8 cellular contexts compared by ENCODE assay signal in the genomic region with DNA sequence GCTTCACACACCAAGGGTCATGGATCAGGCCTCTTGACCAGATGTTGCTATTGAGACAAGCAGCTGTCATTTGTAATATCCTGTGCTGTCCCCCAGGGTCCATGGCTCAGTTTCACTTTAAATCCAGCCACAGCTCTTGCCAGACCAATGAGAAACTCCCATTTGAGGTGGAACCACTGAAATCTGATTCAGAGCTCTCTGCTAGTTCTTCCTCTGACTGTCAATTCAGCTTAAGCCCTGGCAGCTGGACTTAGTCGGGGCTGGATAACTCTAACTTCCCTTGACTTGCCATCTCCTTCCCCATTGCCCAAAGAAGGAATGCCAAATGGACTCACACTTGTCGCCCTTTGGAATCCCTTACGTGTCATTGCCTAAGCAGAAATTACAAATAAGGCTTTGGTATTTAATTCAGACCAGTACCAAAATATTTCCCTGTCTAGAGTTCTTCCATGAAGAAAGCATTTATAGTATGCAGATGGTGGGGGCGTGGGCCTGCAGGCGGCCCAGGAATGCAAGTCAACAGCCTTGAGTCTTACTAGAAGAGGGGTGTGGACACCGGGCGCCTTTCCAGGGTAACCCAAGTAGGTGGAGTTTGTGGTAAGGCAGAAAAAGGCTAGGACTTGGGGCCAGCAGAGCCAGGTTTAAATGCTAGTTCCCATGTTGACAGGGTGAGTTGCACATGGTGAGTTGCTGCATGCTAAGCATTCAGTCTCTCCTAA.
DNase-seq lines count a peak whose midpoint lies in the region; FAIRE-seq and TF ChIP-seq lines count a peak whose summit lies in the region.

No MANE protein-coding gene starts in this region.

- no TSS peak for BruUV-seq in Calu3 (replicated peaks; lab: Mats Ljungman, UMichigan)

- H3K27me3 Mint-ChIP-seq in Calu3 (ENCODE audit: unreplicated experiment) (no peaks in the 10 kb centered on the region), mesothelial cell of epicardium (ENCODE audit: low read depth) (no peaks in the 10 kb centered on the region)

- H3K9me3 Mint-ChIP-seq in Calu3 (ENCODE audit: low read depth, unreplicated experiment) (no peaks in the 10 kb centered on the region), mesothelial cell of epicardium (no peaks in the 10 kb centered on the region)

- POLR2A ChIA-PET in HEK293T (lab: Yijun Ruan, JAX): no interaction called here

- intact Hi-C loops in Calu3 (cut with micrococcal nuclease; ENCODE audit: unreplicated experiment): loop anchor here (2.0 to 5.0 kb wide), 4 partner anchors 84 to 579 kb away; no protein-coding TSS in a partner anchor

- H3K27ac ChIP-seq in cingulate gyrus (ENCODE audit: low read depth, low read length): peak overlapping the region; percentile 1

- H3K4me1 Mint-ChIP-seq in Calu3 (ENCODE audit: low read depth, unreplicated experiment): peaks cover 35% of the 10 kb centered on the region
- peaks cover 43% of the 10 kb centered on the region for H3K4me1 Mint-ChIP-seq in mesothelial cell of epicardium

- peak overlapping the region; percentile 88 for H3K27ac Mint-ChIP-seq in Calu3 (ENCODE audit: unreplicated experiment)
- H3K27ac Mint-ChIP-seq in mesothelial cell of epicardium: peak overlapping the region; percentile 99

- CTCF ChIA-PET in Calu3 (lab: Charles Lee) (interaction anchor here (0.5 to 3.4 kb wide), 5 partner anchors 56 to 228 kb away, joined by 3 to 17 read pairs (median 5); a partner anchor contains a TSS), HEK293T (lab: Yijun Ruan, JAX) (interaction anchor here (0.6 kb wide), 1 partner anchor 8 kb away, joined by 3 read pairs; no protein-coding TSS in a partner anchor)

- H3K36me3 Mint-ChIP-seq in Calu3 (ENCODE audit: insufficient read depth, unreplicated experiment): peaks cover 10% of the 10 kb centered on the region
- H3K36me3 Mint-ChIP-seq in mesothelial cell of epicardium: no peaks in the 10 kb centered on the region

- no peak for TF ChIP-seq POLR2A in H54 (IDR thresholded peaks at IDR 0.05; ENCODE audit: low read depth, low read length)

- TF ChIP-seq CTCF in Calu3 (IDR thresholded peaks at IDR 0.05; ENCODE audit: unreplicated experiment): no peak
- TF ChIP-seq CTCF in mesothelial cell of epicardium (IDR thresholded peaks at IDR 0.05; ENCODE audit: unreplicated experiment): no peak

- FAIRE-seq in H54 (lab: Jason Lieb, UNC): peak; percentile 15

- peak; percentile 95 for DNase-seq in Calu3
- DNase-seq in H54 (ENCODE audit: insufficient read length, low spot score): peak; percentile 62
- DNase-seq in LHCN-M2 (ENCODE audit: low read depth): peak; percentile 96
- DNase-seq in mesothelial cell of epicardium (ENCODE audit: low spot score in 2 of 2, unreplicated experiment in 2 of 2): peak; percentile 78 to 81
- no peak for DNase-seq in COLO668 (lab: John Stamatoyannopoulos, UW; ENCODE audit: unreplicated experiment)
- no peak for DNase-seq in HEK293T (ENCODE audit: extremely low spot score)
- no peak for DNase-seq in stimulated activated CD4-positive, alpha-beta T cell treated with anti-CD3 and anti-CD28 coated beads, Interleukin-4, amount 100 ng/mL, for 4 hours

- H3K4me3 Mint-ChIP-seq in Calu3 (ENCODE audit: low read depth, unreplicated experiment): peak overlapping the region; percentile 55
- peak overlapping the region; percentile 49 for H3K4me3 Mint-ChIP-seq in mesothelial cell of epicardium

TF ChIP-seq in HEK293T, 16 proteins besides CTCF, POLR2A, EP300 and RAD21:
- no peak for TF ChIP-seq TARDBP (IDR thresholded peaks at IDR 0.05)
- no peak for TF ChIP-seq LEF1 (IDR thresholded peaks at IDR 0.05; ENCODE audit: borderline replicate concordance)
- no peak for TF ChIP-seq HDGF (IDR thresholded peaks at IDR 0.05; ENCODE audit: borderline replicate concordance)
- TF ChIP-seq L3MBTL2 (conservative IDR thresholded peaks at IDR 0.05): no peak
- no peak for TF ChIP-seq SUZ12 (IDR thresholded peaks at IDR 0.05)

Comparison
In these comparisons a context has a peak if more than half of its experiments do, and no peak if none do; other contexts are left out.
1. DNase-seq: peak in Calu3 (single experiment), H54 (single experiment), LHCN-M2 (single experiment) and mesothelial cell of epicardium (2 of 2); none in COLO668 (single experiment), HEK293T (single experiment) and stimulated activated CD4-positive, alpha-beta T cell treated with anti-CD3 and anti-CD28 coated beads, Interleukin-4, amount 100 ng/mL, for 4 hours (0 of 2).